ENCODE assay signal across 10 cellular contexts in genomic region chr4:15234101-15234500, GRCh38.
A peak's percentile ranks its signal among the peaks of the same experiment; 100 is the strongest.
DNase-seq lines count a peak whose midpoint lies in the region; ATAC-seq and TF ChIP-seq lines count a peak whose summit lies in the region.
"Had no signal": no experiment of that assay in that cellular context is flagged by ENCODE, and none has a peak within 500 bp of the region (broad histone marks: within the 10 kb centered on the region; RNA-seq: fewer than 3 reads in every experiment).

No MANE protein-coding gene starts in this region.

- DNase-seq in GM04503 (ENCODE audit: low read depth), result peak; percentile 58
- DNase-seq in RKO (ENCODE audit: low spot score), result peak; percentile 62
- DNase-seq in fibroblast of gingiva (ENCODE audit: low read depth), result peak; percentile 59
- DNase-seq in skeletal muscle cell (ENCODE audit: low read depth), result peak; percentile 72
- DNase-seq in stimulated activated CD4-positive, alpha-beta T cell treated with anti-CD3 and anti-CD28 coated beads, Interleukin-2, amount 100 ng/mL, for 24 hours, result no peak
- DNase-seq in HEK293T (ENCODE audit: extremely low spot score), result no peak
- no peak for DNase-seq in retina
- DNase-seq: left cardiac atrium, OCI-M1 had no signal

- CTCF ChIA-PET in HEK293T (lab: Yijun Ruan, JAX), result no interaction called here

- H3K4me3 ChIP-seq in skeletal muscle cell (ENCODE audit: low read depth, low read length), result no peak overlapping the region

- POLR2A ChIA-PET in HEK293T (lab: Yijun Ruan, JAX), result no interaction called here

- no peak for ATAC-seq in HG02840 (IDR thresholded peaks at IDR 0.05; ENCODE audit: low FRiP score, unreplicated experiment)

TF ChIP-seq in HEK293T, 16 proteins besides CTCF, POLR2A, EP300 and RAD21:
- no peak for TF ChIP-seq SUZ12 (IDR thresholded peaks at IDR 0.05)
- TF ChIP-seq LEF1 (IDR thresholded peaks at IDR 0.05; ENCODE audit: borderline replicate concordance), result no peak
- TF ChIP-seq ARNT (IDR thresholded peaks at IDR 0.05), result no peak
- TF ChIP-seq TARDBP (IDR thresholded peaks at IDR 0.05), result no peak
- no peak for TF ChIP-seq FOXM1 (IDR thresholded peaks at IDR 0.05; ENCODE audit: borderline replicate concordance)
- no peak for TF ChIP-seq CTBP1 (IDR thresholded peaks at IDR 0.05; ENCODE audit: borderline replicate concordance)
- TF ChIP-seq BHLHE40 (IDR thresholded peaks at IDR 0.05; ENCODE audit: borderline replicate concordance), result no peak
- no peak for TF ChIP-seq L3MBTL2 (conservative IDR thresholded peaks at IDR 0.05)

Comparison
In these comparisons a context has a peak if more than half of its experiments do, and no peak if none do; other contexts are left out.
1. DNase-seq: peak in GM04503 (single experiment), RKO (single experiment), fibroblast of gingiva (single experiment) and skeletal muscle cell (single experiment); none in stimulated activated CD4-positive, alpha-beta T cell treated with anti-CD3 and anti-CD28 coated beads, Interleukin-2, amount 100 ng/mL, for 24 hours (0 of 2), HEK293T (single experiment) and retina (single experiment).